ENCODE assay signal across 8 cellular contexts in genomic region chr15:40893733-40894688, GRCh38. TPM values are rescaled to one million over a fixed set of nuclear protein-coding genes. Genes with fewer than 3 reads are reported as not detected.
DNase-seq lines count a peak whose midpoint lies in the region; ATAC-seq and TF ChIP-seq lines count a peak whose summit lies in the region.

Gene VPS18 (plus strand): TSS chr15:40894450. CDS start chr15:40894769, 319 bp downstream.

- H3K27me3 Mint-ChIP-seq in memory B cell = no peaks in the 10 kb centered on the region

- H3K4me3 Mint-ChIP-seq in memory B cell = peak within 1 kb of the TSS; percentile 100

- DNase-seq in COR-L47 (lab: John Stamatoyannopoulos, UW) (peak; percentile 97), GM20000 (ENCODE audit: low spot score) (peak; percentile 92), HT-29 (ENCODE audit: low spot score) (peak; percentile 99), memory B cell (ENCODE audit: low spot score in 2 of 2) (peak; percentile 99 to 100)
- peak; percentile 99 for DNase-seq in NK-92 treated with Interleukin-12 subunit alpha and Interleukin-12 subunit beta, amount 100 ng/mL, for 24 hours (lab: John Stamatoyannopoulos, UW)
- peak; percentile 100 for DNase-seq in activated CD8-positive, alpha-beta memory T cell treated with anti-CD3 and anti-CD28 coated beads for 24 hours
- peak; percentile 97 for DNase-seq in effector CD8-positive, alpha-beta T cell (lab: John Stamatoyannopoulos, UW)
- DNase-seq in stimulated activated CD8-positive, alpha-beta memory T cell treated with anti-CD3 and anti-CD28 coated beads, Interleukin-12 subunit alpha, Interleukin-12 subunit beta, amount 100 ng/mL, for 24 hours (ENCODE audit: extremely low read depth) = peak; percentile 94

- peak; percentile 85 for TF ChIP-seq CTCF in GM20000 (IDR thresholded peaks at IDR 0.05; ENCODE audit: extremely low read depth, missing control alignments)

- peaks cover 28% of the 10 kb centered on the region for H3K4me1 Mint-ChIP-seq in memory B cell

- peak within 1 kb of the TSS; percentile 97 for H3K27ac Mint-ChIP-seq in memory B cell

- H3K36me3 Mint-ChIP-seq in memory B cell = peaks cover 4% of the 10 kb centered on the region

- peak; percentile 95 for ATAC-seq in memory B cell (ENCODE audit: low read depth)

- no peaks in the 10 kb centered on the region for H3K9me3 Mint-ChIP-seq in memory B cell

RNA-seq across cellular contexts. Expression of gene VPS18, which starts in this region (rescaled TPM):
- 66.8 and 75.8 TPM in 2 replicates for total RNA-seq in HT-29 (2014; rRNA removed; shearing (Covaris generic))

Comparison
In these comparisons a context has a peak if more than half of its experiments do, and no peak if none do; other contexts are left out.
1. Peak in every context shown above with its lines: DNase-seq and ATAC-seq.